1 cellular context compared by ENCODE assay signal in the genomic region with DNA sequence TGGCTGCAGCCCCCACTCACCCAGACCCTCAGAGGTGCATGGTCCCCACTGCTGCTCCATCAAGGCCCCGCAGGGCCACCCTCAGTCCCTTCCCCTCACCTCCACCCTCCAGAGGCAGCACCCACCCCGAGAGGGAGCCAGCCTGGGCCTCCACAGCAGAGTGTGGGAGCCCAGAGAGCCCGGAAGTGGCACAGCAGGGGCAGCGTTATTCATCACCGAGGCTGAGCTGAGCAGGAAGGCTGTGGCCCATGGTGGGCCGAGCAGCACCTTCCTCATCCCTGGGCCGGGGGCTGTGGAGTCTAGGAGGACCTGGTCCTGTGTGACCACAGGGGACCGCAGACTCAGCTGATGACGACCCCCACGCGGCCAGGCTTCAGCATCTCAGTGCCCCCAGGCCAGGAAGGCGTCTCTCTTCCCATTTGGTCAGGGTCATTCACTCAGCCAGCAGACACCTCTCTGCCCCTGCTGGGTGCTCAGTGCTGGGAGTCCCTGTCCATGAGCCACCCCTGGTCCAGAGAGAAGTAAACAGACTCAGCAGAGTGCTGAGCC.
TF ChIP-seq lines count a peak whose summit lies in the region.

No MANE protein-coding gene starts in this region.

TF ChIP-seq in H1, 55 proteins besides CTCF, POLR2A, EP300 and RAD21 (continued from another document):
- TF ChIP-seq, protein P1, sequence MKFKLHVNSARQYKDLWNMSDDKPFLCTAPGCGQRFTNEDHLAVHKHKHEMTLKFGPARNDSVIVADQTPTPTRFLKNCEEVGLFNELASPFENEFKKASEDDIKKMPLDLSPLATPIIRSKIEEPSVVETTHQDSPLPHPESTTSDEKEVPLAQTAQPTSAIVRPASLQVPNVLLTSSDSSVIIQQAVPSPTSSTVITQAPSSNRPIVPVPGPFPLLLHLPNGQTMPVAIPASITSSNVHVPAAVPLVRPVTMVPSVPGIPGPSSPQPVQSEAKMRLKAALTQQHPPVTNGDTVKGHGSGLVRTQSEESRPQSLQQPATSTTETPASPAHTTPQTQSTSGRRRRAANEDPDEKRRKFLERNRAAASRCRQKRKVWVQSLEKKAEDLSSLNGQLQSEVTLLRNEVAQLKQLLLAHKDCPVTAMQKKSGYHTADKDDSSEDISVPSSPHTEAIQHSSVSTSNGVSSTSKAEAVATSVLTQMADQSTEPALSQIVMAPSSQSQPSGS (IDR thresholded peaks at IDR 0.05; ENCODE audit: low read length): no peak
- TF ChIP-seq NRF1 (IDR thresholded peaks at IDR 0.05; ENCODE audit: low read depth, low read length): no peak
- TF ChIP-seq SP1 (IDR thresholded peaks at IDR 0.05; ENCODE audit: low read depth, low read length): no peak
- TF ChIP-seq SIX5 (IDR thresholded peaks at IDR 0.05; ENCODE audit: low read depth, low read length): no peak
- no peak for TF ChIP-seq PHF8 (conservative IDR thresholded peaks at IDR 0.05; ENCODE audit: low read depth, low read length)
- no peak for TF ChIP-seq KDM5A (IDR thresholded peaks at IDR 0.05; ENCODE audit: low read length)
- no peak for TF ChIP-seq ASH2L (IDR thresholded peaks at IDR 0.05; ENCODE audit: low read length)
- no peak for TF ChIP-seq RNF2 (IDR thresholded peaks at IDR 0.05; ENCODE audit: borderline replicate concordance, low read depth, low read length, missing control alignments, poor library complexity, severe bottlenecking)
- no peak for TF ChIP-seq TCF12 (IDR thresholded peaks at IDR 0.05; ENCODE audit: low read depth, low read length)
- TF ChIP-seq SIN3A (conservative IDR thresholded peaks at IDR 0.05 in 1 of 2, IDR thresholded peaks at IDR 0.05 in 1 of 2; ENCODE audit: low read depth in 1 of 2, low read length in 2 of 2): no peak
- no peak for TF ChIP-seq TEAD4 (IDR thresholded peaks at IDR 0.05; ENCODE audit: low read depth, low read length)
- TF ChIP-seq EGR1 (IDR thresholded peaks at IDR 0.05; ENCODE audit: borderline replicate concordance, low read depth, low read length): no peak
- TF ChIP-seq, protein P2, sequence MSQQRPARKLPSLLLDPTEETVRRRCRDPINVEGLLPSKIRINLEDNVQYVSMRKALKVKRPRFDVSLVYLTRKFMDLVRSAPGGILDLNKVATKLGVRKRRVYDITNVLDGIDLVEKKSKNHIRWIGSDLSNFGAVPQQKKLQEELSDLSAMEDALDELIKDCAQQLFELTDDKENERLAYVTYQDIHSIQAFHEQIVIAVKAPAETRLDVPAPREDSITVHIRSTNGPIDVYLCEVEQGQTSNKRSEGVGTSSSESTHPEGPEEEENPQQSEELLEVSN (IDR thresholded peaks at IDR 0.05): no peak
- no peak for TF ChIP-seq SP2 (IDR thresholded peaks at IDR 0.05; ENCODE audit: low read length)
- TF ChIP-seq SUZ12 (IDR thresholded peaks at IDR 0.05; ENCODE audit: low read length): no peak
- no peak for TF ChIP-seq SIRT6 (IDR thresholded peaks at IDR 0.05; ENCODE audit: low read length)
